Comparison of ENCODE assay signal across 3 cellular contexts in the genomic region with DNA sequence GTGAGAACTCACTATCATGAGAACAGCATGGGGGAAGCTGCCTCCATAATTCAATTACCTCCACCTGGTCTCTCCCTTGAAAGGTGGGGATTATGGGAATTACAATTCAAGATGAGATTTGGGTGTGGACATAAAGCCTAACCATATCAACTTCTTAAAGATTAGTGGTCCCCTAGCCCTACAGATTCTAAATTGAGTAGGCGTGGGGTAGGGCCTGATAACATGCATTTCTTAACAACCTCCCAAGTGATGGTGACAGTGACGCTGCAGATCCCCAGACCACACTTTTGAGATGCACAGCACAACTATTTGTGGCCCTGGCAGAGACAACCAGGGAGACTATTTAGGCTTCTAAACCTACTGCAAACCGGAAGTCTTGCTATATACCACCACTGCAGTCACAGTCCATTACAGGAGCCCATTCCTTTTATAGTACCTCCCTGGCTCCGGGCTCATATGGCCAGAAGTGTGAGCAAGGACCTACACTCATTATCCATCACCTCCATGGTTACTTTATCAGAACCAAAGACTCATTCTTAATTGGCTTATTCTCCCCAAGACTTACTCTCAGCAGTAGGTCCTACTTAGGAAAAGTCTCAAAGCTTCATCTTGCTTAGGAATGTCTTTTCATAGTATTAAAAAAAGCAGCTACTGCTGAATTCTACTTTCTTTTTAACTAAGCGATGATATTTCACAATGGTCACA.
TF ChIP-seq lines count a peak whose summit lies in the region.

No MANE protein-coding gene starts in this region.

TF ChIP-seq in SK-N-SH, 30 proteins besides CTCF, POLR2A, EP300 and RAD21 (continued from another document):
- TF ChIP-seq SIN3A (IDR thresholded peaks at IDR 0.05; ENCODE audit: borderline replicate concordance, low read depth, low read length) (no peak), NRF1 (IDR thresholded peaks at IDR 0.05; ENCODE audit: low read depth, low read length) (no peak), EZH2phosphoT487 (IDR thresholded peaks at IDR 0.05; ENCODE audit: borderline replicate concordance, low read depth) (no peak), YY1 (IDR thresholded peaks at IDR 0.05; ENCODE audit: low read depth) (no peak), RCOR1 (IDR thresholded peaks at IDR 0.05; ENCODE audit: low read length) (no peak), POLR2AphosphoS5 (IDR thresholded peaks at IDR 0.05; ENCODE audit: low read depth, low read length) (no peak), USF1 (IDR thresholded peaks at IDR 0.05; ENCODE audit: borderline replicate concordance, low read depth) (no peak), JUND (IDR thresholded peaks at IDR 0.05) (no peak), TCF12 (IDR thresholded peaks at IDR 0.05) (no peak)
- TF ChIP-seq, protein P1, sequence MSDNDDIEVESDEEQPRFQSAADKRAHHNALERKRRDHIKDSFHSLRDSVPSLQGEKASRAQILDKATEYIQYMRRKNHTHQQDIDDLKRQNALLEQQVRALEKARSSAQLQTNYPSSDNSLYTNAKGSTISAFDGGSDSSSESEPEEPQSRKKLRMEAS (IDR thresholded peaks at IDR 0.05; ENCODE audit: low read depth): no peak

TF ChIP-seq in SK-N-SH treated with all-trans-retinoic acid at 6 μM for 48 hours, 23 proteins besides CTCF, POLR2A, EP300 and RAD21 (continued from another document and continues in another):
- TF ChIP-seq, protein P2, sequence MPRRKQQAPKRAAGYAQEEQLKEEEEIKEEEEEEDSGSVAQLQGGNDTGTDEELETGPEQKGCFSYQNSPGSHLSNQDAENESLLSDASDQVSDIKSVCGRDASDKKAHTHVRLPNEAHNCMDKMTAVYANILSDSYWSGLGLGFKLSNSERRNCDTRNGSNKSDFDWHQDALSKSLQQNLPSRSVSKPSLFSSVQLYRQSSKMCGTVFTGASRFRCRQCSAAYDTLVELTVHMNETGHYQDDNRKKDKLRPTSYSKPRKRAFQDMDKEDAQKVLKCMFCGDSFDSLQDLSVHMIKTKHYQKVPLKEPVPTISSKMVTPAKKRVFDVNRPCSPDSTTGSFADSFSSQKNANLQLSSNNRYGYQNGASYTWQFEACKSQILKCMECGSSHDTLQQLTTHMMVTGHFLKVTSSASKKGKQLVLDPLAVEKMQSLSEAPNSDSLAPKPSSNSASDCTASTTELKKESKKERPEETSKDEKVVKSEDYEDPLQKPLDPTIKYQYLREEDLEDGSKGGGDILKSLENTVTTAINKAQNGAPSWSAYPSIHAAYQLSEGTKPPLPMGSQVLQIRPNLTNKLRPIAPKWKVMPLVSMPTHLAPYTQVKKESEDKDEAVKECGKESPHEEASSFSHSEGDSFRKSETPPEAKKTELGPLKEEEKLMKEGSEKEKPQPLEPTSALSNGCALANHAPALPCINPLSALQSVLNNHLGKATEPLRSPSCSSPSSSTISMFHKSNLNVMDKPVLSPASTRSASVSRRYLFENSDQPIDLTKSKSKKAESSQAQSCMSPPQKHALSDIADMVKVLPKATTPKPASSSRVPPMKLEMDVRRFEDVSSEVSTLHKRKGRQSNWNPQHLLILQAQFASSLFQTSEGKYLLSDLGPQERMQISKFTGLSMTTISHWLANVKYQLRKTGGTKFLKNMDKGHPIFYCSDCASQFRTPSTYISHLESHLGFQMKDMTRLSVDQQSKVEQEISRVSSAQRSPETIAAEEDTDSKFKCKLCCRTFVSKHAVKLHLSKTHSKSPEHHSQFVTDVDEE (CRISPR knock-in tag; IDR thresholded peaks at IDR 0.05): no peak
- TF ChIP-seq ZNF70 (CRISPR knock-in tag; IDR thresholded peaks at IDR 0.05) (no peak), ZNF565 (CRISPR knock-in tag; conservative IDR thresholded peaks at IDR 0.05; ENCODE audit: low read depth) (no peak), TOX (CRISPR knock-in tag; IDR thresholded peaks at IDR 0.05; ENCODE audit: borderline replicate concordance) (no peak), GLIS3 (CRISPR knock-in tag; IDR thresholded peaks at IDR 0.05) (no peak), OSR1 (CRISPR knock-in tag; IDR thresholded peaks at IDR 0.05) (no peak), RARB (CRISPR knock-in tag; IDR thresholded peaks at IDR 0.05) (no peak), ZNF8 (CRISPR knock-in tag; IDR thresholded peaks at IDR 0.05) (no peak), PATZ1 (CRISPR knock-in tag; IDR thresholded peaks at IDR 0.05; ENCODE audit: borderline replicate concordance) (no peak), ZFP3 (CRISPR knock-in tag; IDR thresholded peaks at IDR 0.05) (no peak), CREB5 (CRISPR knock-in tag; IDR thresholded peaks at IDR 0.05; ENCODE audit: low read depth) (no peak), SNAI2 (CRISPR knock-in tag; IDR thresholded peaks at IDR 0.05) (no peak), ESRRG (CRISPR knock-in tag; IDR thresholded peaks at IDR 0.05) (no peak)
- TF ChIP-seq, protein P3, sequence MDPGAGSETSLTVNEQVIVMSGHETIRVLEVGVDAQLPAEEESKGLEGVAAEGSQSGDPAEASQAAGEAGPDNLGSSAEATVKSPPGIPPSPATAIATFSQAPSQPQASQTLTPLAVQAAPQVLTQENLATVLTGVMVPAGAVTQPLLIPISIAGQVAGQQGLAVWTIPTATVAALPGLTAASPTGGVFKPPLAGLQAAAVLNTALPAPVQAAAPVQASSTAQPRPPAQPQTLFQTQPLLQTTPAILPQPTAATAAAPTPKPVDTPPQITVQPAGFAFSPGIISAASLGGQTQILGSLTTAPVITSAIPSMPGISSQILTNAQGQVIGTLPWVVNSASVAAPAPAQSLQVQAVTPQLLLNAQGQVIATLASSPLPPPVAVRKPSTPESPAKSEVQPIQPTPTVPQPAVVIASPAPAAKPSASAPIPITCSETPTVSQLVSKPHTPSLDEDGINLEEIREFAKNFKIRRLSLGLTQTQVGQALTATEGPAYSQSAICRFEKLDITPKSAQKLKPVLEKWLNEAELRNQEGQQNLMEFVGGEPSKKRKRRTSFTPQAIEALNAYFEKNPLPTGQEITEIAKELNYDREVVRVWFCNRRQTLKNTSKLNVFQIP (CRISPR knock-in tag; IDR thresholded peaks at IDR 0.05; ENCODE audit: borderline replicate concordance, low read depth): no peak

TF ChIP-seq in neural cell, 6 proteins besides CTCF, POLR2A, EP300 and RAD21 (continued from another document):
- TF ChIP-seq TAF1 (IDR thresholded peaks at IDR 0.05; ENCODE audit: low read depth) (no peak), EZH2 (IDR thresholded peaks at IDR 0.05; ENCODE audit: borderline replicate concordance, insufficient read depth, low read length, poor library complexity, severe bottlenecking) (no peak)
